8 cellular contexts compared by ENCODE assay signal in the genomic region with DNA sequence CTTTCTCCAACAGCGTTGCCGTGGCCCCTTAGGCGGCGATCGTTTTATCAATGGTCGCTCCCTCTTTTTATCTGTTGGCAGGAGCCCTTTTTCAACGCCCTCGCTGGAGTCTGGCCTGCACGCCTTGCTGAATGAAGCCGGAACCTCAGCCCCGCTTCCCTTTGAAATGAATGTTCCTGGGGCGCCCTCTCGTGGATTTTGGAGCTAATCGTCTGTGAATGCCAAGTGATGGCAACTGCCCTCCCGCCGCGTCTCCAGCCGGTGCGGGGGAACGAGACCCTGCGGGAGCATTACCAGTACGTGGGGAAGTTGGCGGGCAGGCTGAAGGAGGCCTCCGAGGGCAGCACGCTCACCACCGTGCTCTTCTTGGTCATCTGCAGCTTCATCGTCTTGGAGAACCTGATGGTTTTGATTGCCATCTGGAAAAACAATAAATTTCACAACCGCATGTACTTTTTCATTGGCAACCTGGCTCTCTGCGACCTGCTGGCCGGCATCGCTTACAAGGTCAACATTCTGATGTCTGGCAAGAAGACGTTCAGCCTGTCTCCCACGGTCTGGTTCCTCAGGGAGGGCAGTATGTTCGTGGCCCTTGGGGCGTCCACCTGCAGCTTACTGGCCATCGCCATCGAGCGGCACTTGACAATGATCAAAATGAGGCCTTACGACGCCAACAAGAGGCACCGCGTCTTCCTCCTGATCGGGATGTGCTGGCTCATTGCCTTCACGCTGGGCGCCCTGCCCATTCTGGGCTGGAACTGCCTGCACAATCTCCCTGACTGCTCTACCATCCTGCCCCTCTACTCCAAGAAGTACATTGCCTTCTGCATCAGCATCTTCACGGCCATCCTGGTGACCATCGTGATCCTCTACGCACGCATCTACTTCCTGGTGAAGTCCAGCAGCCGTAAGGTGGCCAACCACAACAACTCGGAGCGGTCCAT. TPM values are rescaled to one million over a fixed set of nuclear protein-coding genes. Genes with fewer than 3 reads are reported as not detected.
A peak's percentile ranks its signal among the peaks of the same experiment; 100 is the strongest.
DNase-seq lines count a peak whose midpoint lies in the region; ATAC-seq, FAIRE-seq and TF ChIP-seq lines count a peak whose summit lies in the region.

No MANE protein-coding gene starts in this region.

- no peak overlapping the region for H3K27ac ChIP-seq in endothelial cell of umbilical vein (ENCODE audit: insufficient read depth, low read depth, low read length)

- DNase-seq in GM06990 (ENCODE audit: extremely low read depth, insufficient read length) (peak; percentile 20), NCI-H82 treated with DMSO at 0.1 percent for 48 hours (lab: John Stamatoyannopoulos, UW; ENCODE audit: unreplicated experiment) (peak; percentile 51), endothelial cell of umbilical vein (ENCODE audit: low read depth, low spot score) (peak; percentile 77), midbrain (lab: John Stamatoyannopoulos, UW) (peak; percentile 74)
- peak; percentile 81 for DNase-seq in activated CD8-positive, alpha-beta memory T cell treated with anti-CD3 and anti-CD28 coated beads, Interleukin-2, amount 10 ng/mL, durations not matched to agents 7 days and 5 days
- peak; percentile 36 to 50 for DNase-seq in stimulated activated CD8-positive, alpha-beta memory T cell treated with anti-CD3 and anti-CD28 coated beads, Interleukin-4, amount 100 ng/mL, for 1 hour (ENCODE audit: low read depth in 2 of 2, low spot score in 1 of 2)

- H3K4me3 ChIP-seq in GM06990 (replicated peaks; ENCODE audit: low read depth, low read length) (no peak overlapping the region), endothelial cell of umbilical vein (replicated peaks in 1 of 3; ENCODE audit: insufficient read depth in 1 of 3, low read depth in 1 of 3, low read length in 3 of 3) (no peak overlapping the region)

- H3K9me3 Mint-ChIP-seq in activated CD8-positive, alpha-beta memory T cell treated with anti-CD3 and anti-CD28 coated beads, Interleukin-2, amount 10 ng/mL, durations not matched to agents 7 days and 5 days (ENCODE audit: low read depth): no peaks in the 10 kb centered on the region

- peaks cover 39% of the 10 kb centered on the region for H3K79me2 ChIP-seq in endothelial cell of umbilical vein (ENCODE audit: control insufficient read depth, insufficient read depth, low read length)

- H3K4me3 Mint-ChIP-seq in activated CD8-positive, alpha-beta memory T cell treated with anti-CD3 and anti-CD28 coated beads, Interleukin-2, amount 10 ng/mL, durations not matched to agents 7 days and 5 days: no peak overlapping the region

- H3K36me3 ChIP-seq in GM06990 (ENCODE audit: control insufficient read depth, insufficient read depth, low read length) (no peaks in the 10 kb centered on the region), endothelial cell of umbilical vein (ENCODE audit: control insufficient read depth in 2 of 2, extremely low read depth in 1 of 2, insufficient read depth in 2 of 2, low read length in 2 of 2) (peaks cover 2 to 4% of the 10 kb centered on the region in 2 experiments)

- peak; percentile 67 for TF ChIP-seq CTCF in GM06990 (IDR thresholded peaks at IDR 0.05; ENCODE audit: insufficient read depth, low read length, poor library complexity, severe bottlenecking)
- peak; percentile 59 to 71 for TF ChIP-seq CTCF in endothelial cell of umbilical vein (IDR thresholded peaks at IDR 0.05; ENCODE audit: extremely low read depth in 1 of 2, insufficient read depth in 1 of 2, low read depth in 1 of 2, low read length in 2 of 2)

- BruUV-seq in endothelial cell of umbilical vein (replicated peaks; lab: Mats Ljungman, UMichigan): no TSS peak

- H3K4me1 Mint-ChIP-seq in activated CD8-positive, alpha-beta memory T cell treated with anti-CD3 and anti-CD28 coated beads, Interleukin-2, amount 10 ng/mL, durations not matched to agents 7 days and 5 days: peaks cover 2% of the 10 kb centered on the region

- H3K27me3 Mint-ChIP-seq in activated CD8-positive, alpha-beta memory T cell treated with anti-CD3 and anti-CD28 coated beads, Interleukin-2, amount 10 ng/mL, durations not matched to agents 7 days and 5 days: peaks cover 20% of the 10 kb centered on the region

- CTCF ChIA-PET in activated CD8-positive, alpha-beta memory T cell treated with anti-CD3 and anti-CD28 coated beads, Interleukin-2, amount 10 ng/mL, durations not matched to agents 7 days and 5 days (lab: Charles Lee): interaction anchor here (0.7 to 1.5 kb wide), 9 partner anchors 10 to 895 kb away, joined by 3 to 11 read pairs (median 3); no protein-coding TSS in a partner anchor
- CTCF ChIA-PET in endothelial cell of umbilical vein (lab: Charles Lee): interaction anchor here (0.6 to 3.6 kb wide), 40 partner anchors 8 to 1049 kb away, joined by 3 to 75 read pairs (median 4); partner anchors contain the start of gene S1PR3

- H3K4me1 ChIP-seq in endothelial cell of umbilical vein (ENCODE audit: control insufficient read depth, extremely low read depth, insufficient read depth, low read length): no peaks in the 10 kb centered on the region

- dilution Hi-C loops in endothelial cell of umbilical vein (cut with MboI; ENCODE audit: extremely low pct_ligation_motif_present, low sequenced_read_pairs): no loop called here

- no peaks in the 10 kb centered on the region; the same call in none of the 2 replicates for H3K27me3 ChIP-seq in GM06990 (replicated peaks; ENCODE audit: control insufficient read depth, insufficient read depth, low read length)
- no peaks in the 10 kb centered on the region for H3K27me3 ChIP-seq in endothelial cell of umbilical vein (ENCODE audit: control insufficient read depth in 2 of 2, insufficient read depth in 2 of 2, low read length in 2 of 2)

- H4K20me1 ChIP-seq in endothelial cell of umbilical vein (replicated peaks; ENCODE audit: control insufficient read depth, extremely low read depth, insufficient read depth, low read length): no peaks in the 10 kb centered on the region

- H3K9ac ChIP-seq in endothelial cell of umbilical vein (replicated peaks; ENCODE audit: extremely low read depth, insufficient read depth, low read length): no peak overlapping the region

- no peaks in the 10 kb centered on the region for H3K9me1 ChIP-seq in endothelial cell of umbilical vein (replicated peaks; ENCODE audit: control insufficient read depth, extremely low read depth, insufficient read depth, low read length)

- intact Hi-C loops in endothelial cell of umbilical vein (cut with micrococcal nuclease): loop anchor here (1.0 to 2.0 kb wide), 8 partner anchors 219 to 1051 kb away; no protein-coding TSS in a partner anchor

- TF ChIP-seq POLR2A in endothelial cell of umbilical vein (IDR thresholded peaks at IDR 0.05; ENCODE audit: low read depth, low read length): no peak

- POLR2A ChIA-PET in endothelial cell of umbilical vein (lab: Charles Lee): no interaction called here

- peak; percentile 98 for FAIRE-seq in endothelial cell of umbilical vein (lab: Jason Lieb, UNC)

- H3K9me3 ChIP-seq in endothelial cell of umbilical vein (replicated peaks; ENCODE audit: control insufficient read depth, insufficient read depth, low read length): no peaks in the 10 kb centered on the region

- H2AFZ ChIP-seq in endothelial cell of umbilical vein (ENCODE audit: low read depth, low read length): no peak overlapping the region

- no peak overlapping the region for H3K27ac Mint-ChIP-seq in activated CD8-positive, alpha-beta memory T cell treated with anti-CD3 and anti-CD28 coated beads, Interleukin-2, amount 10 ng/mL, durations not matched to agents 7 days and 5 days

- no peaks in the 10 kb centered on the region for H3K36me3 Mint-ChIP-seq in activated CD8-positive, alpha-beta memory T cell treated with anti-CD3 and anti-CD28 coated beads, Interleukin-2, amount 10 ng/mL, durations not matched to agents 7 days and 5 days

- ATAC-seq in HG03354 (IDR thresholded peaks at IDR 0.05; ENCODE audit: poor library complexity, severe bottlenecking, unreplicated experiment) (peak; percentile 85), GM19467 (IDR thresholded peaks at IDR 0.05; ENCODE audit: unreplicated experiment) (no peak)
- peak; percentile 63 for ATAC-seq in activated CD8-positive, alpha-beta memory T cell treated with anti-CD3 and anti-CD28 coated beads, Interleukin-2, amount 10 ng/mL, durations not matched to agents 7 days and 5 days

- H3K4me2 ChIP-seq in endothelial cell of umbilical vein (ENCODE audit: insufficient read depth, low read length): no peak overlapping the region

TF ChIP-seq in endothelial cell of umbilical vein, 7 proteins besides CTCF, POLR2A, EP300 and RAD21:
- TF ChIP-seq JUN (IDR thresholded peaks at IDR 0.05; ENCODE audit: borderline replicate concordance, insufficient read depth, insufficient read length, low read depth) (no peak), MAX (IDR thresholded peaks at IDR 0.05; ENCODE audit: insufficient read depth, insufficient read length) (peak; percentile 24)

RNA-seq across cellular contexts. Expression of gene S1PR3, which starts 10.0 kb away (rescaled TPM):
- total RNA-seq in activated CD8-positive, alpha-beta memory T cell treated with anti-CD3 and anti-CD28 coated beads, Interleukin-2, amount 10 ng/mL, durations not matched to agents 7 days and 5 days: under 1 TPM; 0.05 to 0.06 TPM
- total RNA-seq in endothelial cell of umbilical vein: 18.9 and 25.8 TPM in 2 replicates
- 11.3 and 12.5 TPM in 2 replicates for polyA plus RNA-seq in endothelial cell of umbilical vein
- polyA plus RNA-seq in endothelial cell of umbilical vein (2011; cell fraction: cytosol; rRNA removed): 8.1 and 8.2 TPM in 2 replicates
- 4.9 and 5.8 TPM in 2 replicates for polyA plus RNA-seq in endothelial cell of umbilical vein (2011; cell fraction: nucleus; rRNA removed)
- 38.8 and 39.5 TPM in 2 replicates for polyA plus RNA-seq in endothelial cell of umbilical vein (2012)
- polyA minus RNA-seq in endothelial cell of umbilical vein: 28.9 and 29.6 TPM in 2 replicates
- 11.6 TPM for polyA minus RNA-seq in endothelial cell of umbilical vein (2011; cell fraction: cytosol; rRNA and poly(A)+ RNA removed)
- polyA minus RNA-seq in endothelial cell of umbilical vein (2011; cell fraction: nucleus; rRNA and poly(A)+ RNA removed): 10.6 and 11.3 TPM in 2 replicates

Comparison
In these comparisons a context has a peak if more than half of its experiments do, and no peak if none do; other contexts are left out.
1. DNase-seq: peak in every context shown above with its lines; median percentile 81 in activated CD8-positive, alpha-beta memory T cell treated with anti-CD3 and anti-CD28 coated beads, Interleukin-2, amount 10 ng/mL, durations not matched to agents 7 days and 5 days; 77 in endothelial cell of umbilical vein; 74 in midbrain; 51 in NCI-H82 treated with DMSO at 0.1 percent for 48 hours; 43 in stimulated activated CD8-positive, alpha-beta memory T cell treated with anti-CD3 and anti-CD28 coated beads, Interleukin-4, amount 100 ng/mL, for 1 hour; 20 in GM06990.
2. RNA of gene S1PR3, which starts 10.0 kb away (total RNA-seq): 18.9 to 25.8 TPM in endothelial cell of umbilical vein; 0.05 to 0.06 TPM in activated CD8-positive, alpha-beta memory T cell treated with anti-CD3 and anti-CD28 coated beads, Interleukin-2, amount 10 ng/mL, durations not matched to agents 7 days and 5 days; every median in the first group is over 10 times any median in the second.